Comparison of ENCODE assay signal across 17 cellular contexts in genomic region chr3:5141760-5142159, GRCh38. TPM values are rescaled to one million over a fixed set of nuclear protein-coding genes. Genes with fewer than 3 reads are reported as not detected.
DNase-seq lines count a peak whose midpoint lies in the region; ATAC-seq, FAIRE-seq and TF ChIP-seq lines count a peak whose summit lies in the region.
"Had no signal": no experiment of that assay in that cellular context is flagged by ENCODE, and none has a peak within 500 bp of the region (broad histone marks: within the 10 kb centered on the region; RNA-seq: fewer than 3 reads in every experiment).

No MANE protein-coding gene starts in this region.

- FAIRE-seq in GM12878 (lab: Jason Lieb, UNC), result no peak
- FAIRE-seq: G401.6, H54 had no signal

- H3K36me3 ChIP-seq in GM12878 (ENCODE audit: control insufficient read depth in 2 of 2, insufficient read depth in 2 of 2, low read length in 1 of 2), result peaks cover 4 to 7% of the 10 kb centered on the region in 2 experiments; a peak in 3 of 4 replicates
- no peaks in the 10 kb centered on the region for H3K36me3 ChIP-seq in sigmoid colon
- H3K36me3 ChIP-seq: BE2C, HAP-1 had no signal

- CTCF ChIA-PET in GM12878 (lab: Yijun Ruan, JAX), result interaction anchor here (1.2 to 7.3 kb wide), 2 partner anchors 9 to 48 kb away, joined by 3 to 163 read pairs; partner anchors contain the start of gene EDEM1

- ATAC-seq in GM12878 (no peak), memory B cell (ENCODE audit: low read depth) (no peak)
- no peak for ATAC-seq in stimulated activated memory B cell treated with anti-CD40 and anti-IgM and Interleukin-4, amounts not matched to agents 10 μg/mL and 1 μg/mL and 100 μg/mL, for 72 hours
- ATAC-seq: CD8-positive, alpha-beta T cell had no signal

- no peak overlapping the region; the same call in 1 of the 2 replicates for H3K9ac ChIP-seq in GM12878 (ENCODE audit: control insufficient read depth, insufficient read depth, low read length)
- H3K9ac ChIP-seq: BLaER1 treated with 17β-estradiol and CSF1 and Interleukin-3, amounts not matched to agents 10 nM and 100 nM had no signal

- H3K36me3 Mint-ChIP-seq in memory B cell, result peaks cover 49% of the 10 kb centered on the region
- peaks cover 69% of the 10 kb centered on the region for H3K36me3 Mint-ChIP-seq in stimulated activated memory B cell treated with anti-CD40 and anti-IgM and Interleukin-4, amounts not matched to agents 10 μg/mL and 1 μg/mL and 100 μg/mL, for 72 hours

- H4K20me1 ChIP-seq in GM12878 (ENCODE audit: control insufficient read depth, insufficient read depth), result no peaks in the 10 kb centered on the region

- peaks cover 53% of the 10 kb centered on the region for H3K4me1 Mint-ChIP-seq in memory B cell
- H3K4me1 Mint-ChIP-seq in stimulated activated memory B cell treated with anti-CD40 and anti-IgM and Interleukin-4, amounts not matched to agents 10 μg/mL and 1 μg/mL and 100 μg/mL, for 72 hours, result peaks cover 81% of the 10 kb centered on the region

- H3K27me3 Mint-ChIP-seq in memory B cell, result no peaks in the 10 kb centered on the region
- no peaks in the 10 kb centered on the region for H3K27me3 Mint-ChIP-seq in stimulated activated memory B cell treated with anti-CD40 and anti-IgM and Interleukin-4, amounts not matched to agents 10 μg/mL and 1 μg/mL and 100 μg/mL, for 72 hours

- RAD21 ChIA-PET in GM12878 (lab: Charles Lee; ENCODE audit: unreplicated experiment), result interaction anchor here (1.0 to 6.1 kb wide), 3 partner anchors 44 to 156 kb away, joined by 3 to 93 read pairs (median 12); no protein-coding TSS in a partner anchor

- intact Hi-C loops in GM12878 (cut with micrococcal nuclease; ENCODE audit: unreplicated experiment) (loop anchor here (2.0 kb wide), 2 partner anchors 45 to 157 kb away; partner anchors contain the start of gene EDEM1), sigmoid colon (cut with DNase I) (no loop called here)

- peaks cover 95% of the 10 kb centered on the region for H3K79me2 ChIP-seq in GM12878 (ENCODE audit: control insufficient read depth, insufficient read depth, low read length)

- SMC1A ChIA-PET in GM12878 (lab: Charles Lee; ENCODE audit: uncharacterized antibody, unreplicated experiment), result interaction anchor here (3.5 to 10.3 kb wide), 2 partner anchors 9 to 48 kb away, joined by 17 to 284 read pairs; partner anchors contain the start of gene EDEM1

- H3K4me1 ChIP-seq in GM12878 (ENCODE audit: control insufficient read depth, insufficient read depth, low read length) (peaks cover 54% of the 10 kb centered on the region), sigmoid colon (peaks cover 0 to 50% (median 36%) of the 10 kb centered on the region in 4 donors)
- H3K4me1 ChIP-seq: BE2C had no signal

- TF ChIP-seq CTCF in GM12878 (IDR thresholded peaks at IDR 0.05 in 2 of 3, conservative IDR thresholded peaks at IDR 0.05 in 1 of 3; ENCODE audit: control insufficient read depth in 2 of 3, extremely low read depth in 1 of 3, insufficient read depth in 1 of 3, low read depth in 3 of 3, low read length in 3 of 3) (no peak), sigmoid colon (IDR thresholded peaks at IDR 0.05) (no peak), GM20000 (IDR thresholded peaks at IDR 0.05; ENCODE audit: extremely low read depth, missing control alignments) (no peak)

- TF ChIP-seq POLR2A in GM12878 (IDR thresholded peaks at IDR 0.05; ENCODE audit: low read depth, low read length), result no peak
- no peak for TF ChIP-seq POLR2A in sigmoid colon (IDR thresholded peaks at IDR 0.05)

- no peak overlapping the region for H2AFZ ChIP-seq in GM12878 (ENCODE audit: control insufficient read depth, low read depth, low read length)

- H3K27ac Mint-ChIP-seq in memory B cell, result peak overlapping the region; percentile 72
- peak overlapping the region; percentile 94 for H3K27ac Mint-ChIP-seq in stimulated activated memory B cell treated with anti-CD40 and anti-IgM and Interleukin-4, amounts not matched to agents 10 μg/mL and 1 μg/mL and 100 μg/mL, for 72 hours
- H3K27ac Mint-ChIP-seq: CD8-positive, alpha-beta T cell; HFFc6 had no signal

- POLR2A ChIA-PET in GM12878 (lab: Charles Lee), result interaction anchor here (1.4 kb wide), 1 partner anchor 40 kb away, joined by 6 read pairs; no protein-coding TSS in a partner anchor

- TF ChIP-seq EP300 in GM12878 (IDR thresholded peaks at IDR 0.05; ENCODE audit: borderline replicate concordance in 1 of 2, control insufficient read depth in 1 of 2, low read depth in 2 of 2, low read length in 2 of 2), result no peak
- TF ChIP-seq EP300 in sigmoid colon (IDR thresholded peaks at IDR 0.05), result no peak

- H3K9me3 Mint-ChIP-seq in memory B cell, result peaks cover 10% of the 10 kb centered on the region
- peaks cover 14% of the 10 kb centered on the region for H3K9me3 Mint-ChIP-seq in stimulated activated memory B cell treated with anti-CD40 and anti-IgM and Interleukin-4, amounts not matched to agents 10 μg/mL and 1 μg/mL and 100 μg/mL, for 72 hours
- H3K9me3 Mint-ChIP-seq: HFFc6 had no signal

- H3K27me3 ChIP-seq in GM12878 (replicated peaks in 1 of 2; ENCODE audit: control insufficient read depth in 2 of 2, insufficient read depth in 2 of 2, low read length in 1 of 2), result no peaks in the 10 kb centered on the region
- H3K27me3 ChIP-seq in sigmoid colon, result no peaks in the 10 kb centered on the region
- H3K27me3 ChIP-seq: BE2C; BLaER1 treated with 17β-estradiol and CSF1 and Interleukin-3, amounts not matched to agents 10 nM and 100 nM had no signal

- WGBS in GM12878 (ENCODE audit: insufficient coverage, insufficient replicate concordance, low lambda C conversion rate, missing lambda C conversion rate), result 63% methylated on average over 4 of the region's 4 CpGs
- 92 to 93% methylated on average over 4 of the region's 4 CpGs for WGBS in sigmoid colon, 2 donors

- H3K9me3 ChIP-seq in GM12878 (replicated peaks; ENCODE audit: control insufficient read depth, insufficient read depth, low read length) (peaks cover 38% of the 10 kb centered on the region), sigmoid colon (peaks cover 0 to 5% (median 0%) of the 10 kb centered on the region in 4 donors)
- H3K9me3 ChIP-seq: BE2C, Caco-2, HAP-1 had no signal

- in situ Hi-C loops in GM12878 (cut with MboI), result no loop called here

- H3K4me3 ChIP-seq in GM12878 (no peak overlapping the region), sigmoid colon (no peak overlapping the region)
- H3K4me3 ChIP-seq: BLaER1 treated with 17β-estradiol and CSF1 and Interleukin-3, amounts not matched to agents 10 nM and 100 nM; HAP-1 had no signal

- H3K4me3 Mint-ChIP-seq in memory B cell, result no peak overlapping the region
- no peak overlapping the region for H3K4me3 Mint-ChIP-seq in stimulated activated memory B cell treated with anti-CD40 and anti-IgM and Interleukin-4, amounts not matched to agents 10 μg/mL and 1 μg/mL and 100 μg/mL, for 72 hours
- H3K4me3 Mint-ChIP-seq: CD8-positive, alpha-beta T cell; HFFc6 had no signal

- no peak for TF ChIP-seq RAD21 in GM12878 (IDR thresholded peaks at IDR 0.05; ENCODE audit: insufficient read depth, low read depth, low read length)

- no peak overlapping the region for H3K4me2 ChIP-seq in GM12878 (ENCODE audit: control insufficient read depth, insufficient read depth)

- H3K27ac ChIP-seq in GM12878 (ENCODE audit: control insufficient read depth, insufficient read depth) (peak overlapping the region; percentile 90), sigmoid colon (no peak overlapping the region)

- no peak for DNase-seq in GM12878 (ENCODE audit: low read depth, low spot score)
- no peak for DNase-seq in memory B cell (ENCODE audit: low spot score in 2 of 2)
- no peak for DNase-seq in ureter (ENCODE audit: low spot score)
- no peak for DNase-seq in sigmoid colon
- DNase-seq in GM20000 (ENCODE audit: low spot score), result no peak
- DNase-seq: BE2C; Caco-2; CD8-positive, alpha-beta T cell; DMS153; DND-41; GOT3; HFFc6 had no signal

- BruUV-seq in GM12878 (replicated peaks; lab: Mats Ljungman, UMichigan), result no TSS peak

RNA-seq across cellular contexts. Expression of gene ARL8B, which starts 19.7 kb away (rescaled TPM):
- 54.6 and 122 TPM in 2 replicates for total RNA-seq in GM12878 (2013; cell fraction: nucleolus; rRNA removed)
- total RNA-seq in GM12878 (2014; rRNA removed) (22.0 and 25.9 TPM in 2 replicates), GM12878 (2014; rRNA removed; fragmentation: Illumina TruSeq; extraction: Trizol) (50.9 and 52.6 TPM in 2 replicates), GM12878 (2021) (48.9 and 51.3 TPM in 2 replicates), ureter (70.4 TPM), sigmoid colon (10 to 100 TPM; 47.2 to 55.9 (median 50.3) TPM)
- 18.7 TPM for polyA plus RNA-seq in GM12878 (2011; ENCODE audit: low read depth)
- polyA plus RNA-seq in GM12878 (2011; rRNA removed) (31.1 and 67.4 TPM in 2 replicates), GM12878 (2014; fragmentation: Illumina TruSeq; extraction: Trizol) (69.0 and 92.2 TPM in 2 replicates), GM12878 (2014; fragmentation: Nextera tagmentation; extraction: Ambion mirVana) (10 to 100 TPM; 36.5 to 38.5 TPM), GM12878 (2014; rRNA removed) (31.9 and 36.0 TPM in 2 replicates), GM12878 (2016; fragmentation: Nextera tagmentation; extraction: Ambion mirVana) (10 to 100 TPM; 80.6 TPM), sigmoid colon (10 to 100 TPM; 28.2 to 36.5 (median 35.8) TPM)
- 23.0 and 24.2 TPM in 2 replicates for polyA plus RNA-seq in GM12878 (2011; cell fraction: cytosol; rRNA removed)
- polyA plus RNA-seq in GM12878 (2011; cell fraction: nucleus; rRNA removed), result 21.6 and 23.4 TPM in 2 replicates
- polyA plus RNA-seq in GM12878 (2012), result 33.7 and 43.4 TPM in 2 replicates
- 11.8 and 14.4 TPM in 2 replicates for polyA minus RNA-seq in GM12878 (2011; rRNA and poly(A)+ RNA removed)
- polyA minus RNA-seq in GM12878 (2011; cell fraction: cytosol; rRNA and poly(A)+ RNA removed), result 9.4 and 16.4 TPM in 2 replicates
- polyA minus RNA-seq in GM12878 (2011; cell fraction: nucleus; rRNA and poly(A)+ RNA removed), result 11.5 and 20.0 TPM in 2 replicates

RNA-seq across cellular contexts. Expression of gene EDEM1, which starts 45.7 kb away (rescaled TPM):
- 223 and 263 TPM in 2 replicates for total RNA-seq in GM12878 (2013; cell fraction: nucleolus; rRNA removed)
- total RNA-seq in GM12878 (2014; rRNA removed) (52.6 and 56.0 TPM in 2 replicates), GM12878 (2014; rRNA removed; fragmentation: Illumina TruSeq; extraction: Trizol) (57.5 and 60.6 TPM in 2 replicates), GM12878 (2021) (129 and 138 TPM in 2 replicates), ureter (57.3 TPM), sigmoid colon (10 to 100 TPM; 14.3 to 23.8 (median 20.5) TPM)
- polyA plus RNA-seq in GM12878 (2011; ENCODE audit: low read depth), result 49.4 TPM
- polyA plus RNA-seq in GM12878 (2011; rRNA removed) (104 and 139 TPM in 2 replicates), GM12878 (2014; fragmentation: Illumina TruSeq; extraction: Trizol) (57.5 and 75.9 TPM in 2 replicates), GM12878 (2014; fragmentation: Nextera tagmentation; extraction: Ambion mirVana) (10 to 100 TPM; 18.9 to 48.0 TPM), GM12878 (2014; rRNA removed) (61.3 and 73.8 TPM in 2 replicates), GM12878 (2016; fragmentation: Nextera tagmentation; extraction: Ambion mirVana) (10 to 100 TPM; 56.2 to 60.1 TPM), sigmoid colon (10 to 100 TPM in 1 of 3 donors, 1 to 10 TPM in 2; 3.6 to 22.2 (median 5.1) TPM)
- 52.9 and 58.1 TPM in 2 replicates for polyA plus RNA-seq in GM12878 (2011; cell fraction: cytosol; rRNA removed)
- polyA plus RNA-seq in GM12878 (2011; cell fraction: nucleus; rRNA removed), result 65.4 and 94.5 TPM in 2 replicates
- polyA plus RNA-seq in GM12878 (2012), result 59.5 and 72.2 TPM in 2 replicates
- 124 and 134 TPM in 2 replicates for polyA minus RNA-seq in GM12878 (2011; rRNA and poly(A)+ RNA removed)
- 54.6 and 64.8 TPM in 2 replicates for polyA minus RNA-seq in GM12878 (2011; cell fraction: cytosol; rRNA and poly(A)+ RNA removed)
- polyA minus RNA-seq in GM12878 (2011; cell fraction: nucleus; rRNA and poly(A)+ RNA removed), result 49.6 and 62.2 TPM in 2 replicates
